8 cellular contexts compared by ENCODE assay signal in the genomic region with DNA sequence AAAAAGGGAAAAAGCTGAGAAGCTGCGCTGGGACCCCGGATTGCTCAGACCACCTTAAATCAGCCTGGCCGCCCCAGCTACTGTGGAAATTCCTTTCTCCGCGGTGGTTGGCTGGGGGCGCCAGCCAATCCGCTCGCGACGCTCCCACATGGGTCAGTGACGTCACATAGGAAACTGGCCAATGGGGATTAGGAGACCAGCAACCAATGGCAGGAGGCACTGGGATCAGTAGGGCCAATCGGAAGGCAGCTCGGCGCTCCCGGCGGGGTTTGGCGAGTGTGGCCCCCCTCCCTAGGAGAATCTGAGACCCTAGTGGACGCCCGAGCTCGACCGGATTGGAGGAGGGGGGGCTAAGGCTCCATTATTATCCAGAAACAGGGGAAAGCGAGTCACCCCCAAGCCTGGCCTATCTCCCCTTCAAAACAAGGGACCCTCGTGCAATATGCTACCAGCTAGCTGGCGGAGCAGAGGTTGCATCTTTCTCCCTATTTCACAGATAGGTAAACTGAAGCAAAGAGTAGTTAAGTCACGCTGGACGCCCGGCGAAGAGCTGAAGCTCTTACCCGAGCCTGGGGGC. TPM values are rescaled to one million over a fixed set of nuclear protein-coding genes. Genes with fewer than 3 reads are reported as not detected.
DNase-seq lines count a peak whose midpoint lies in the region; ATAC-seq and TF ChIP-seq lines count a peak whose summit lies in the region.

No MANE protein-coding gene starts in this region.

- intact Hi-C loops in testis (cut with DNase I; ENCODE audit: low total_unique reads), result loop anchor here (10.0 kb wide), 1 partner anchor 61 kb away; the partner anchor contains the start of gene TLE6

- peak overlapping the region; percentile 80 to 96 for H3K27ac ChIP-seq in testis

- DNase-seq in NCI-H1105 (lab: John Stamatoyannopoulos, UW) (peak; percentile 99), SKM-1 (lab: John Stamatoyannopoulos, UW; ENCODE audit: unreplicated experiment) (peak; percentile 94), glutamatergic neuron (peak; percentile 95), omental fat pad (ENCODE audit: low spot score) (peak; percentile 91), testis (peak; percentile 99)
- peak; percentile 96 for DNase-seq in activated naive CD8-positive, alpha-beta T cell treated with anti-CD3 and anti-CD28 coated beads for 36 hours

- peaks cover 3% of the 10 kb centered on the region for H3K27me3 Mint-ChIP-seq in activated naive CD8-positive, alpha-beta T cell treated with anti-CD3 and anti-CD28 coated beads for 36 hours
- peaks cover 56% of the 10 kb centered on the region for H3K27me3 Mint-ChIP-seq in glutamatergic neuron (ENCODE audit: unreplicated experiment)

- peaks cover 18% of the 10 kb centered on the region for H3K4me1 ChIP-seq in testis

- peak overlapping the region; percentile 86 for H3K4me3 Mint-ChIP-seq in activated naive CD8-positive, alpha-beta T cell treated with anti-CD3 and anti-CD28 coated beads for 36 hours
- H3K4me3 Mint-ChIP-seq in glutamatergic neuron (ENCODE audit: unreplicated experiment), result peak overlapping the region; percentile 85

- H3K9me3 ChIP-seq in testis, result no peaks in the 10 kb centered on the region

- peaks cover 28% of the 10 kb centered on the region for H3K4me1 Mint-ChIP-seq in activated naive CD8-positive, alpha-beta T cell treated with anti-CD3 and anti-CD28 coated beads for 36 hours
- peaks cover 13% of the 10 kb centered on the region for H3K4me1 Mint-ChIP-seq in glutamatergic neuron (ENCODE audit: low read depth, unreplicated experiment)

- no peaks in the 10 kb centered on the region for H3K9me3 Mint-ChIP-seq in activated naive CD8-positive, alpha-beta T cell treated with anti-CD3 and anti-CD28 coated beads for 36 hours
- peaks cover 15% of the 10 kb centered on the region for H3K9me3 Mint-ChIP-seq in glutamatergic neuron (ENCODE audit: unreplicated experiment)

- H3K36me3 ChIP-seq in testis (ENCODE audit: low read depth, missing control alignments), result no peaks in the 10 kb centered on the region

- H3K27me3 ChIP-seq in testis, result no peaks in the 10 kb centered on the region

- H3K36me3 Mint-ChIP-seq in activated naive CD8-positive, alpha-beta T cell treated with anti-CD3 and anti-CD28 coated beads for 36 hours, result no peaks in the 10 kb centered on the region
- H3K36me3 Mint-ChIP-seq in glutamatergic neuron (ENCODE audit: unreplicated experiment), result no peaks in the 10 kb centered on the region

- TF ChIP-seq CTCF in glutamatergic neuron (IDR thresholded peaks at IDR 0.05; ENCODE audit: partially characterized antibody, unreplicated experiment) (no peak), omental fat pad (IDR thresholded peaks at IDR 0.05) (no peak), testis (IDR thresholded peaks at IDR 0.05) (peak in 2 of 3 experiments; percentile 19 to 24)

- WGBS in testis, 2 donors, result 0% methylated on average over 17 to 29 of the region's 29 CpGs

- peak overlapping the region; percentile 94 for H3K27ac Mint-ChIP-seq in activated naive CD8-positive, alpha-beta T cell treated with anti-CD3 and anti-CD28 coated beads for 36 hours
- no peak overlapping the region for H3K27ac Mint-ChIP-seq in glutamatergic neuron (ENCODE audit: unreplicated experiment)

- H3K4me3 ChIP-seq in GM08714 (ENCODE audit: low read length), result peak overlapping the region; percentile 69
- H3K4me3 ChIP-seq in testis, result peak overlapping the region; percentile 52 to 66

- TF ChIP-seq POLR2A in testis (IDR thresholded peaks at IDR 0.05), result no peak

- peak; percentile 84 for ATAC-seq in HG02623 (IDR thresholded peaks at IDR 0.05; ENCODE audit: unreplicated experiment)
- ATAC-seq in omental fat pad (ENCODE audit: low FRiP score), result peak; percentile 96

RNA-seq across cellular contexts. Expression of gene TLE2, which starts 6.5 kb away (rescaled TPM):
- 1 to 10 TPM; 1.4 to 2.3 TPM for total RNA-seq in activated naive CD8-positive, alpha-beta T cell treated with anti-CD3 and anti-CD28 coated beads for 36 hours
- total RNA-seq in glutamatergic neuron (ENCODE audit: unreplicated experiment) (not detected), omental fat pad (10 to 100 TPM; 19.3 to 39.8 (median 31.0) TPM), testis (10 to 100 TPM; 70.5 to 76.6 TPM)
- polyA plus RNA-seq in testis (ENCODE audit: insufficient read depth, low read depth, low replicate concordance), result 30.2 TPM

RNA-seq across cellular contexts. Expression of gene TLE5, which starts 26.7 kb away (rescaled TPM):
- total RNA-seq in activated naive CD8-positive, alpha-beta T cell treated with anti-CD3 and anti-CD28 coated beads for 36 hours, result 100 to 1,000 TPM; 221 to 222 TPM
- total RNA-seq in glutamatergic neuron (ENCODE audit: unreplicated experiment) (258 TPM), omental fat pad (100 to 1,000 TPM; 226 to 340 (median 261) TPM), testis (100 to 1,000 TPM; 354 to 539 TPM)
- polyA plus RNA-seq in testis (ENCODE audit: insufficient read depth, low read depth, low replicate concordance), result 314 TPM

RNA-seq across cellular contexts. Expression of gene TLE6, which starts 58.3 kb away (rescaled TPM):
- 1 to 10 TPM; 2.4 to 3.2 TPM for total RNA-seq in activated naive CD8-positive, alpha-beta T cell treated with anti-CD3 and anti-CD28 coated beads for 36 hours
- total RNA-seq in glutamatergic neuron (ENCODE audit: unreplicated experiment) (not detected), omental fat pad (1 to 10 TPM in 3 of 4 donors, under 1 TPM in 1; 0.36 to 2.8 (median 1.7) TPM), testis (10 to 100 TPM in 1 of 2 donors, 1 to 10 TPM in 1; 9.1 to 12.5 TPM)
- polyA plus RNA-seq in testis (ENCODE audit: insufficient read depth, low read depth, low replicate concordance), result 8.1 TPM

RNA-seq across cellular contexts. Expression of gene GNA11, which starts 58.5 kb away (rescaled TPM):
- 1 to 10 TPM; 4.5 to 4.6 TPM for total RNA-seq in activated naive CD8-positive, alpha-beta T cell treated with anti-CD3 and anti-CD28 coated beads for 36 hours
- total RNA-seq in glutamatergic neuron (ENCODE audit: unreplicated experiment), result 32.4 TPM
- total RNA-seq in omental fat pad, result 10 to 100 TPM; 36.9 to 58.2 (median 43.5) TPM
- 100 to 1,000 TPM; 113 to 122 TPM for total RNA-seq in testis
- polyA plus RNA-seq in testis (ENCODE audit: insufficient read depth, low read depth, low replicate concordance), result 125 TPM

Comparison
In these comparisons a context has a peak if more than half of its experiments do, and no peak if none do; other contexts are left out.
1. Peak in every context shown above with its lines: DNase-seq, ATAC-seq, H3K4me3 ChIP-seq and H3K27ac ChIP-seq.
2. CTCF ChIP-seq: peak in testis (2 of 3); none in glutamatergic neuron (single experiment) and omental fat pad (0 of 3).
3. RNA of gene TLE2, which starts 6.5 kb away (total RNA-seq): 70.5 to 76.6 TPM in testis and 19.3 to 39.8 TPM in omental fat pad; 1.4 to 2.3 TPM in activated naive CD8-positive, alpha-beta T cell treated with anti-CD3 and anti-CD28 coated beads for 36 hours and not detected in glutamatergic neuron (single experiment); every median in the first group is over 4 times any median in the second.